In genomic region chr5:41452506-41452905, GRCh38 we compare ENCODE assay signal across 11 cellular contexts. TPM values are rescaled to one million over a fixed set of nuclear protein-coding genes. Genes with fewer than 3 reads are reported as not detected.
"Had no signal": no experiment of that assay in that cellular context is flagged by ENCODE, and none has a peak within 500 bp of the region (broad histone marks: within the 10 kb centered on the region; RNA-seq: fewer than 3 reads in every experiment).

No MANE protein-coding gene starts in this region.

- H3K9me3 ChIP-seq: HAP-1 had no signal

- H3K36me3 ChIP-seq: HAP-1 had no signal

- DNase-seq: GM23248, GOT3, H7, H9, HCEC 1CT, HFFc6 had no signal

- FAIRE-seq: H1, H54 had no signal

- H3K27ac ChIP-seq: GM23248 had no signal

- ATAC-seq: GM23338, HCT116 had no signal

- H3K4me1 ChIP-seq: HAP-1 had no signal

- H3K4me3 ChIP-seq: GM23248, GM23338, HAP-1 had no signal

RNA-seq across cellular contexts. Expression of gene PLCXD3, which starts 57.9 kb away (rescaled TPM):
- total RNA-seq: H9 had no signal
